In the genomic region with DNA sequence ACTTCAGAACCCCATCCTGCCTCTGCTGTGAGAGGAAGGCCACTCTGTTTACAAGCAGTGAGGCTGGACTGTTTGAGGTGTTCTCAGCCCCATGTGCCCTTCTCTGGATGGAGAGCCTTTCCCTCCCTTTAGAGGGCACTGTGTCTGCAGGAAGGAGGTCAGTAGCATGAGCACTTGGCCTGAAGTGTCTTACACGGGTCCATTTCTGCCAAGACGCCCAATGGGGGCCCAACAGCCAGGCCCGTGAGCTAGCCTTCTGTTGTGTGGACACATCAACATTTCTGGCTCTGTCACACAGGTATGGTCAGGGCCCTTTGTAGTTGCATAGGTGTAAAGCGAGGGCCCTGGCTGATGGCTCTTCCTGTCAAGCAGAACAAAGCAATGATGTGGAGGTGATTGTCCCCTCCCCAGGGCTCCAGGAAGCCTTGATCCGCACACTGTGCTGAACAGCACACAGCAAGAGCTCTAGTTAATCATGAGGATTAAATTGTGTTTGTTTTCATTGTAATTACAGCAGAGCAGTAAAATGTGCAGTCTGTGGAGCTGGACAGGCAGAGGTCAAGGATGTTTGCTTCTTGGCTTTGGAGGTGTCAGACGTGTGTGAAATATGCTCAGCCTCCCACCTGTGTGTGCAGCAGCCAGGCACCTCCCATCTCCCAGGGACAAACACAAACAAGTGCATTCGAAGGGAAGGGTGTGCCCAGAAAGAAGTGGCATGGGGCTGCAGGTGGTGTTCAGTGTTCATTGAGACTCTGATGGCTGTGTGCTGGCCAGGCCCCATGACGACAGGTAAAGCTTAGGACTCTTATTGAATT, we compare ENCODE assay signal across 8 cellular contexts.
DNase-seq lines count a peak whose midpoint lies in the region; FAIRE-seq and TF ChIP-seq lines count a peak whose summit lies in the region.

No MANE protein-coding gene starts in this region.

- no peaks in the 10 kb centered on the region for H3K27me3 Mint-ChIP-seq in MCF 10A (ENCODE audit: insufficient read depth, unreplicated experiment)

- TF ChIP-seq POLR2A in breast epithelium (IDR thresholded peaks at IDR 0.05): no peak
- TF ChIP-seq POLR2A in transverse colon (IDR thresholded peaks at IDR 0.05): no peak
- TF ChIP-seq POLR2A in GM12891 (IDR thresholded peaks at IDR 0.05; ENCODE audit: low read depth, low read length): no peak

- H3K4me1 Mint-ChIP-seq in MCF 10A (ENCODE audit: insufficient read depth, unreplicated experiment): peaks cover 33% of the 10 kb centered on the region

- H3K27me3 ChIP-seq in breast epithelium (no peaks in the 10 kb centered on the region), transverse colon (no peaks in the 10 kb centered on the region)

- H3K9me3 Mint-ChIP-seq in MCF 10A (ENCODE audit: unreplicated experiment): no peaks in the 10 kb centered on the region

- no peak for TF ChIP-seq EP300 in transverse colon (IDR thresholded peaks at IDR 0.05; ENCODE audit: low read depth)

- H3K36me3 ChIP-seq in breast epithelium: no peaks in the 10 kb centered on the region
- H3K36me3 ChIP-seq in transverse colon: no peaks in the 10 kb centered on the region

- no peaks in the 10 kb centered on the region for H3K9me3 ChIP-seq in breast epithelium
- H3K9me3 ChIP-seq in transverse colon: no peaks in the 10 kb centered on the region

- 20 to 60% methylated on average over 1 to 8 of the region's 8 CpGs for WGBS in transverse colon (ENCODE audit: low coverage in 1 of 2), 2 donors

- BruUV-seq in MCF 10A (replicated peaks; lab: Mats Ljungman, UMichigan): no TSS peak

- peak; percentile 28 for TF ChIP-seq CTCF in MCF 10A (IDR thresholded peaks at IDR 0.05; ENCODE audit: unreplicated experiment)
- TF ChIP-seq CTCF in breast epithelium (IDR thresholded peaks at IDR 0.05): no peak
- TF ChIP-seq CTCF in epithelial cell of esophagus (IDR thresholded peaks at IDR 0.05; ENCODE audit: insufficient read depth, low read depth, low read length, missing control alignments): peak; percentile 23
- TF ChIP-seq CTCF in transverse colon (IDR thresholded peaks at IDR 0.05): peak in 2 of 5 experiments; percentile 8 to 15

- H3K4me3 ChIP-seq in breast epithelium: no peak overlapping the region
- no peak overlapping the region for H3K4me3 ChIP-seq in epithelial cell of esophagus (ENCODE audit: low read length)
- no peak overlapping the region for H3K4me3 ChIP-seq in transverse colon

- POLR2A ChIA-PET in MCF 10A (lab: Yijun Ruan, JAX): no interaction called here

- H3K4me1 ChIP-seq in breast epithelium: no peaks in the 10 kb centered on the region
- H3K4me1 ChIP-seq in transverse colon: peaks cover 2 to 31% (median 13%) of the 10 kb centered on the region in 4 donors

- intact Hi-C loops in MCF 10A (cut with micrococcal nuclease) (loop anchor here (1.0 to 10.0 kb wide), 2 partner anchors 133 to 254 kb away; no protein-coding TSS in a partner anchor), breast epithelium (cut with DNase I; ENCODE audit: low total_unique reads) (no loop called here), transverse colon (cut with DNase I; ENCODE audit: low total_unique reads) (no loop called here)

- H3K27ac Mint-ChIP-seq in MCF 10A (ENCODE audit: low read depth, unreplicated experiment): no peak overlapping the region

- in situ Hi-C loops in transverse colon (cut with MboI; ENCODE audit: low pct_ligation_motif_present in 1 of 4, low pct_unique_long_range_greater_than_20kb in 1 of 4, low sequenced_read_pairs in 3 of 4): no loop called here

- CTCF ChIA-PET in MCF 10A (lab: Yijun Ruan, JAX): interaction anchor here (0.7 to 1.5 kb wide), 3 partner anchors 36 to 249 kb away, joined by 3 to 4 read pairs (median 3); no protein-coding TSS in a partner anchor

- H3K27ac ChIP-seq in breast epithelium (no peak overlapping the region), transverse colon (peak overlapping the region; percentile 29 to 51 (median 38))

- DNase-seq in MCF 10A (ENCODE audit: unreplicated experiment) (peak; percentile 47), breast epithelium (ENCODE audit: low spot score in 2 of 2) (no peak), NCI-H226 (peak; percentile 42), epithelial cell of esophagus (ENCODE audit: low read depth) (peak; percentile 25), transverse colon (peak; percentile 33), amniotic stem cell (lab: John Stamatoyannopoulos, UW) (no peak), GM12891 (ENCODE audit: insufficient read length, low spot score) (no peak)
- DNase-seq in stimulated activated CD8-positive, alpha-beta memory T cell treated with anti-CD3 and anti-CD28 coated beads, Interleukin-4, amount 100 ng/mL, for 48 hours: no peak

- peaks cover 6% of the 10 kb centered on the region for H3K36me3 Mint-ChIP-seq in MCF 10A (ENCODE audit: insufficient read depth, unreplicated experiment)

- FAIRE-seq in GM12891 (lab: Jason Lieb, UNC): no peak

- H3K4me3 Mint-ChIP-seq in MCF 10A (ENCODE audit: unreplicated experiment): no peak overlapping the region

TF ChIP-seq in GM12891, 5 proteins besides CTCF, POLR2A, EP300 and RAD21:
- TF ChIP-seq POLR2AphosphoS5 (IDR thresholded peaks at IDR 0.05; ENCODE audit: low read depth, low read length) (no peak), POU2F2 (IDR thresholded peaks at IDR 0.05; ENCODE audit: low read depth, low read length) (no peak), PAX5 (IDR thresholded peaks at IDR 0.05; ENCODE audit: insufficient read depth, low read length, severe bottlenecking) (no peak), TAF1 (IDR thresholded peaks at IDR 0.05; ENCODE audit: low read depth, low read length) (no peak), SPI1 (IDR thresholded peaks at IDR 0.05; ENCODE audit: low read depth, low read length) (no peak)

Comparison
In these comparisons a context has a peak if more than half of its experiments do, and no peak if none do; other contexts are left out.
1. DNase-seq: peak in MCF 10A (single experiment), NCI-H226 (single experiment), epithelial cell of esophagus (single experiment) and transverse colon (single experiment); none in breast epithelium (0 of 2), stimulated activated CD8-positive, alpha-beta memory T cell treated with anti-CD3 and anti-CD28 coated beads, Interleukin-4, amount 100 ng/mL, for 48 hours (single experiment), amniotic stem cell (single experiment) and GM12891 (single experiment).
2. CTCF ChIP-seq: peak in MCF 10A (single experiment) and epithelial cell of esophagus (single experiment); none in breast epithelium (0 of 3).
3. H3K27ac ChIP-seq: peak in transverse colon (4 of 4); none in breast epithelium (0 of 2).